18 cellular contexts compared by ENCODE assay signal in genomic region chr5:171908638-171909037, GRCh38.
DNase-seq lines count a peak whose midpoint lies in the region; ATAC-seq and TF ChIP-seq lines count a peak whose summit lies in the region.
"Had no signal": no experiment of that assay in that cellular context is flagged by ENCODE, and none has a peak within 500 bp of the region (broad histone marks: within the 10 kb centered on the region; RNA-seq: fewer than 3 reads in every experiment).

No MANE protein-coding gene starts in this region.

- peaks cover 33% of the 10 kb centered on the region for H3K4me1 Mint-ChIP-seq in GM23338

- H3K27ac ChIP-seq in GM23338 (ENCODE audit: low read depth) (peak overlapping the region; percentile 3; the same call in 1 of the 2 replicates), prostate gland (no peak overlapping the region), WERI-Rb-1 (no peak overlapping the region)
- H3K27ac ChIP-seq: C4-2B, SK-N-MC had no signal

- H3F3A ChIP-seq in GM23338 (replicated peaks; ENCODE audit: low read depth): peaks cover 5% of the 10 kb centered on the region; the same call in 1 of the 2 replicates

- H3K79me2 ChIP-seq in GM23338 (replicated peaks; ENCODE audit: insufficient read depth): peaks cover 90% of the 10 kb centered on the region

- H3K4me1 ChIP-seq in GM23338 (ENCODE audit: insufficient read depth) (peaks cover 31% of the 10 kb centered on the region), prostate gland (replicated peaks) (peaks cover 5% of the 10 kb centered on the region)
- H3K4me1 ChIP-seq: HAP-1 had no signal

- H3K4me2 ChIP-seq in GM23338: no peak overlapping the region

- no peak for TF ChIP-seq POLR2A in prostate gland (IDR thresholded peaks at IDR 0.05)

- H3K9me3 ChIP-seq in prostate gland: no peaks in the 10 kb centered on the region
- no peaks in the 10 kb centered on the region for H3K9me3 ChIP-seq in WERI-Rb-1 (ENCODE audit: severe bottlenecking)
- H3K9me3 ChIP-seq: HAP-1 had no signal

- H3K36me3 ChIP-seq in GM23338 (ENCODE audit: insufficient read depth): no peaks in the 10 kb centered on the region
- no peaks in the 10 kb centered on the region for H3K36me3 ChIP-seq in prostate gland
- H3K36me3 ChIP-seq in WERI-Rb-1: peaks cover 7% of the 10 kb centered on the region; the same call in 1 of the 2 replicates
- H3K36me3 ChIP-seq: HAP-1 had no signal

- DNase-seq in GM23338 (ENCODE audit: low spot score) (no peak), NCI-H69 (lab: John Stamatoyannopoulos, UW) (peak; percentile 4), amniotic epithelial cell (ENCODE audit: low read depth) (peak; percentile 85), prostate gland (ENCODE audit: low spot score) (peak; percentile 28), WERI-Rb-1 (no peak)
- DNase-seq: AML-193, DND-41, KBM-7, NCI-H1105 treated with DMSO at 0.1 percent for 48 hours, NCI-H1694, NCI-H2081 treated with DMSO at 0.1 percent for 48 hours, NCI-H446 treated with DMSO at 0.1 percent for 48 hours, Right ventricle myocardium superior had no signal

- 53% methylated on average over 3 of the region's 3 CpGs for WGBS in prostate gland

- no peak overlapping the region for H3K4me3 Mint-ChIP-seq in GM23338

- H4K20me1 ChIP-seq in GM23338 (replicated peaks; ENCODE audit: insufficient read depth): peaks cover 43% of the 10 kb centered on the region

- intact Hi-C loops in prostate gland (cut with DNase I): no loop called here

- H3K27me3 Mint-ChIP-seq in GM23338 (ENCODE audit: insufficient read depth, low read depth, poor library complexity): no peaks in the 10 kb centered on the region

- H2AFZ ChIP-seq in GM23338: no peak overlapping the region

- peaks cover 4% of the 10 kb centered on the region; the same call in 1 of the 3 replicates for H3K36me3 Mint-ChIP-seq in GM23338 (ENCODE audit: low read depth)

- no peaks in the 10 kb centered on the region for H3K27me3 ChIP-seq in GM23338 (ENCODE audit: insufficient read depth)
- H3K27me3 ChIP-seq in prostate gland (replicated peaks; ENCODE audit: insufficient read depth): no peaks in the 10 kb centered on the region
- no peaks in the 10 kb centered on the region for H3K27me3 ChIP-seq in WERI-Rb-1 (ENCODE audit: insufficient read depth, low read depth, severe bottlenecking)

- no peak for TF ChIP-seq CTCF in GM23338 (conservative IDR thresholded peaks at IDR 0.05; ENCODE audit: low read depth in 2 of 2)
- no peak for TF ChIP-seq CTCF in prostate gland (IDR thresholded peaks at IDR 0.05)
- TF ChIP-seq CTCF in WERI-Rb-1 (IDR thresholded peaks at IDR 0.05; ENCODE audit: low read depth, low read length): no peak

- H3K9me2 ChIP-seq in GM23338 (ENCODE audit: insufficient read depth): no peaks in the 10 kb centered on the region

- H3K27ac Mint-ChIP-seq in GM23338: no peak overlapping the region

- no peaks in the 10 kb centered on the region for H3K9me3 Mint-ChIP-seq in GM23338

- no peak overlapping the region for H3K4me3 ChIP-seq in GM23338
- H3K4me3 ChIP-seq in prostate gland: no peak overlapping the region
- no peak overlapping the region for H3K4me3 ChIP-seq in WERI-Rb-1 (ENCODE audit: low read depth, low read length)
- H3K4me3 ChIP-seq: HAP-1, SK-N-MC had no signal

- ATAC-seq in GM23338 (no peak), HG03159 (IDR thresholded peaks at IDR 0.05; ENCODE audit: unreplicated experiment) (no peak), GM18907 (IDR thresholded peaks at IDR 0.05; ENCODE audit: unreplicated experiment) (no peak)

TF ChIP-seq in GM23338, 12 proteins besides CTCF, POLR2A, EP300 and RAD21:
- TF ChIP-seq NANOG (IDR thresholded peaks at IDR 0.05; ENCODE audit: borderline replicate concordance) (no peak), POLR2AphosphoS5 (IDR thresholded peaks at IDR 0.05; ENCODE audit: low read depth) (no peak), JUNB (IDR thresholded peaks at IDR 0.05; ENCODE audit: unreplicated experiment) (no peak), EZH2 (IDR thresholded peaks at IDR 0.05; ENCODE audit: low read depth, unreplicated experiment) (no peak)
TF ChIP-seq in GM23338: peak in this region for 0.

Comparison
In these comparisons a context has a peak if more than half of its experiments do, and no peak if none do; other contexts are left out.
1. DNase-seq: peak in NCI-H69 (single experiment), amniotic epithelial cell (single experiment) and prostate gland (single experiment); none in GM23338 (single experiment) and WERI-Rb-1 (single experiment).